In the genomic region with DNA sequence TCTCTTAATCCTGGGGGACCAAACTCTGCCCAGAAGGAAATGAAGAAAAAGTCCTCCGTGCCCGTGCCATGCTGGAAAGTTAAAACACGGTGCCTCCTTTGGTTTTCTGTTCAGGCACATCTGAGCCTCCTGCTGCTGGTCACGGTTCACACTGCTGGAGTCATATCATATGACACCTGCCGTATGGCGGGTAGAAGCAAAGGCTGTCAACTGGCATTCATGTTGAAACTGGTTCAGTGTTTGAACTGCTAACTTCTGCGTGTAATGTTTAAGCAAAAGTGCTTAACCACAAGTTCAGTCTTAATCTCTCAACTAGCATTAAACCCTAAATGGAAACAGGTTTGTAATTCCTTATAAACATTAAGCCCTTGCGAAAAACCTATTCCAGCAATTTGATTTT, we compare ENCODE assay signal across 7 cellular contexts. TPM values are rescaled to one million over a fixed set of nuclear protein-coding genes. Genes with fewer than 3 reads are reported as not detected.
DNase-seq lines count a peak whose midpoint lies in the region; TF ChIP-seq lines count a peak whose summit lies in the region.

No MANE protein-coding gene starts in this region.

- no peak overlapping the region for H3K27ac ChIP-seq in ascending aorta

- H3K27me3 Mint-ChIP-seq in brain (peaks cover 9% of the 10 kb centered on the region), mesothelial cell of epicardium (ENCODE audit: low read depth) (no peaks in the 10 kb centered on the region)

- H3K27ac Mint-ChIP-seq in brain: peak overlapping the region in 3 of 5 experiments; percentile 86 to 96 (median 96)
- no peak overlapping the region for H3K27ac Mint-ChIP-seq in mesothelial cell of epicardium

- peak overlapping the region; percentile 87 to 98 (median 94) for H3K4me3 Mint-ChIP-seq in brain
- H3K4me3 Mint-ChIP-seq in mesothelial cell of epicardium: no peak overlapping the region

- TF ChIP-seq CTCF in brain (conservative IDR thresholded peaks at IDR 0.05) (no peak), ascending aorta (IDR thresholded peaks at IDR 0.05) (no peak), mesothelial cell of epicardium (IDR thresholded peaks at IDR 0.05; ENCODE audit: unreplicated experiment) (no peak)

- intact Hi-C loops in ascending aorta (cut with DNase I): loop anchor here (10.0 kb wide), 2 partner anchors 80 to 210 kb away; a partner anchor contains a TSS

- H3K4me3 ChIP-seq in ascending aorta: no peak overlapping the region

- H3K36me3 ChIP-seq in ascending aorta: no peaks in the 10 kb centered on the region

- no peaks in the 10 kb centered on the region for H3K9me3 ChIP-seq in ascending aorta

- peaks cover 9% of the 10 kb centered on the region for H3K36me3 Mint-ChIP-seq in brain
- H3K36me3 Mint-ChIP-seq in mesothelial cell of epicardium: no peaks in the 10 kb centered on the region

- H3K27me3 ChIP-seq in ascending aorta: no peaks in the 10 kb centered on the region

- peaks cover 0 to 10% of the 10 kb centered on the region in 2 donors for H3K4me1 ChIP-seq in ascending aorta

- DNase-seq in NCI-H1092 (lab: John Stamatoyannopoulos, UW) (peak; percentile 21), SHP77 treated with DMSO at 0.1 percent for 48 hours (lab: John Stamatoyannopoulos, UW) (peak; percentile 36), ascending aorta (ENCODE audit: low spot score in 2 of 2) (no peak), mesothelial cell of epicardium (ENCODE audit: low spot score in 2 of 2, unreplicated experiment in 2 of 2) (no peak), SIG-M5 (lab: John Stamatoyannopoulos, UW) (no peak)
- DNase-seq in stimulated activated CD4-positive, alpha-beta T cell treated with anti-CD3 and anti-CD28 coated beads, Interleukin-12 subunit alpha, Interleukin-12 subunit beta, amount 100 ng/mL, for 24 hours (ENCODE audit: low read depth in 2 of 2): peak; percentile 27 to 28

- H3K4me1 Mint-ChIP-seq in brain (peaks cover 42% of the 10 kb centered on the region), mesothelial cell of epicardium (peaks cover 40% of the 10 kb centered on the region)

- peaks cover 0 to under 1% (median 0%) of the 10 kb centered on the region in 5 experiments for H3K9me3 Mint-ChIP-seq in brain
- no peaks in the 10 kb centered on the region for H3K9me3 Mint-ChIP-seq in mesothelial cell of epicardium

RNA-seq across cellular contexts. Expression of a gene that starts 3.1 kb away (rescaled TPM):
- polyA plus RNA-seq in brain (ENCODE audit: insufficient read depth, low read depth, low replicate concordance): 36.1 TPM
- total RNA-seq in ascending aorta (7.5 TPM), mesothelial cell of epicardium (18.7 to 19.3 TPM (median 18.7 TPM) in 3 replicates)

Comparison
In these comparisons a context has a peak if more than half of its experiments do, and no peak if none do; other contexts are left out.
1. DNase-seq: peak in NCI-H1092 (single experiment), SHP77 treated with DMSO at 0.1 percent for 48 hours (single experiment) and stimulated activated CD4-positive, alpha-beta T cell treated with anti-CD3 and anti-CD28 coated beads, Interleukin-12 subunit alpha, Interleukin-12 subunit beta, amount 100 ng/mL, for 24 hours (2 of 2); none in ascending aorta (0 of 2), mesothelial cell of epicardium (0 of 2) and SIG-M5 (single experiment).